In genomic region chr3:139343895-139344856, GRCh38 we compare ENCODE assay signal across 8 cellular contexts. TPM values are rescaled to one million over a fixed set of nuclear protein-coding genes. Genes with fewer than 3 reads are reported as not detected.
DNase-seq lines count a peak whose midpoint lies in the region; ATAC-seq and TF ChIP-seq lines count a peak whose summit lies in the region.

MRPS22 (plus strand) TSS chr3:139344020; CDS start chr3:139344027, 7 bp downstream.

- POLR2A ChIA-PET in naive thymus-derived CD8-positive, alpha-beta T cell (lab: Charles Lee) = interaction anchor here (0.8 to 1.4 kb wide), 3 partner anchors 10 to 45 kb away, joined by 3 to 4 read pairs (median 4); partner anchors contain the start of gene COPB2

- no peak within 1 kb of the TSS for H3K4me3 Mint-ChIP-seq in activated T-helper 1 cell treated with anti-CD3 and anti-CD28 coated beads, Interleukin-12 subunit alpha, Interleukin-12 subunit beta, Interleukin-2, Interleukin-4 antibody, amounts not matched to agents 30 ng/mL and 10 ng/mL and 1 ng/mL, durations not matched to agents 14 hours and 24 hours and 36 hours
- no peak within 1 kb of the TSS for H3K4me3 Mint-ChIP-seq in naive thymus-derived CD8-positive, alpha-beta T cell

- H4K20me1 ChIP-seq in DND-41 (ENCODE audit: insufficient read depth, low read length) = no peaks in the 10 kb centered on the region
- H4K20me1 ChIP-seq in GM23248 (ENCODE audit: insufficient read depth) = no peaks in the 10 kb centered on the region

- intact Hi-C loops in activated T-helper 1 cell treated with anti-CD3 and anti-CD28 coated beads, Interleukin-12 subunit alpha, Interleukin-12 subunit beta, Interleukin-2, Interleukin-4 antibody, amounts not matched to agents 30 ng/mL and 10 ng/mL and 1 ng/mL, durations not matched to agents 14 hours and 24 hours and 36 hours (cut with micrococcal nuclease) = loop anchor here (1.0 to 10.0 kb wide), 9 partner anchors 14 to 1598 kb away; partner anchors contain the start of genes ARMC8, CEP70, COPB2 and DBR1

- peaks cover 3% of the 10 kb centered on the region for H3K27me3 Mint-ChIP-seq in activated T-helper 1 cell treated with anti-CD3 and anti-CD28 coated beads, Interleukin-12 subunit alpha, Interleukin-12 subunit beta, Interleukin-2, Interleukin-4 antibody, amounts not matched to agents 30 ng/mL and 10 ng/mL and 1 ng/mL, durations not matched to agents 14 hours and 24 hours and 36 hours (ENCODE audit: insufficient read depth)
- peaks cover 0 to 12% (median 5%) of the 10 kb centered on the region in 5 donors for H3K27me3 Mint-ChIP-seq in naive thymus-derived CD8-positive, alpha-beta T cell

- H3K9me2 ChIP-seq in GM23248 (ENCODE audit: insufficient read depth) = no peaks in the 10 kb centered on the region

- H3K27me3 ChIP-seq in DND-41 (ENCODE audit: insufficient read depth, low read length, poor library complexity) (no peaks in the 10 kb centered on the region), GM23248 (replicated peaks; ENCODE audit: insufficient read depth) (no peaks in the 10 kb centered on the region)

- H3K4me1 ChIP-seq in DND-41 (ENCODE audit: insufficient read depth, low read length) (peaks cover 24% of the 10 kb centered on the region), GM23248 (ENCODE audit: insufficient read depth) (peaks cover 19% of the 10 kb centered on the region)

- WGBS in GM23248 (ENCODE audit: low coverage in 1 of 2, low lambda C conversion rate in 2 of 2, missing lambda C conversion rate in 2 of 2), 2 experiments = 0 to 1% methylated on average over 36 to 37 of the region's 37 CpGs

- H3K79me2 ChIP-seq in DND-41 (ENCODE audit: insufficient read depth, low read length) (peaks cover 23% of the 10 kb centered on the region), GM23248 (ENCODE audit: insufficient read depth) (peaks cover 51% of the 10 kb centered on the region)

- peak within 1 kb of the TSS; percentile 73 for H3K27ac ChIP-seq in DND-41 (ENCODE audit: low read length)
- peak within 1 kb of the TSS; percentile 85 for H3K27ac ChIP-seq in GM23248

- H3K4me3 ChIP-seq in DND-41 (ENCODE audit: low read depth in 1 of 2, low read length in 2 of 2) (peak within 1 kb of the TSS; percentile 53 to 80), GM23248 (peak within 1 kb of the TSS; percentile 85), fibroblast of mammary gland (ENCODE audit: control insufficient read depth, low read depth, low read length) (peak within 1 kb of the TSS; percentile 99)

- H2AFZ ChIP-seq in DND-41 (ENCODE audit: low read depth, low read length) (peak within 1 kb of the TSS; percentile 79), GM23248 (peak within 1 kb of the TSS; percentile 92)

- H3K27ac Mint-ChIP-seq in activated T-helper 1 cell treated with anti-CD3 and anti-CD28 coated beads, Interleukin-12 subunit alpha, Interleukin-12 subunit beta, Interleukin-2, Interleukin-4 antibody, amounts not matched to agents 30 ng/mL and 10 ng/mL and 1 ng/mL, durations not matched to agents 14 hours and 24 hours and 36 hours = peak within 1 kb of the TSS; percentile 87
- peak within 1 kb of the TSS in 3 of 10 donors; percentile 53 to 83 (median 70) for H3K27ac Mint-ChIP-seq in naive thymus-derived CD8-positive, alpha-beta T cell

- H3K36me3 Mint-ChIP-seq in activated T-helper 1 cell treated with anti-CD3 and anti-CD28 coated beads, Interleukin-12 subunit alpha, Interleukin-12 subunit beta, Interleukin-2, Interleukin-4 antibody, amounts not matched to agents 30 ng/mL and 10 ng/mL and 1 ng/mL, durations not matched to agents 14 hours and 24 hours and 36 hours (ENCODE audit: low read depth) = peaks cover 14% of the 10 kb centered on the region
- peaks cover 0 to 25% (median 0%) of the 10 kb centered on the region in 3 donors for H3K36me3 Mint-ChIP-seq in naive thymus-derived CD8-positive, alpha-beta T cell

- TF ChIP-seq CTCF in DND-41 (IDR thresholded peaks at IDR 0.05; ENCODE audit: borderline replicate concordance, extremely low read depth, low read length, poor library complexity, severe bottlenecking) = no peak
- no peak for TF ChIP-seq CTCF in fibroblast of mammary gland (conservative IDR thresholded peaks at IDR 0.05; ENCODE audit: control insufficient read depth, insufficient read depth, low read depth, low read length)

- H3K4me2 ChIP-seq in DND-41 (ENCODE audit: insufficient read depth, low read length) (peak within 1 kb of the TSS; percentile 77), GM23248 (ENCODE audit: unreplicated experiment) (peak within 1 kb of the TSS; percentile 90)

- in situ Hi-C loops in GM23248 (cut with MboI) = loop anchor here (25.0 kb wide), 1 partner anchor 632 kb away; no protein-coding TSS in a partner anchor

- peaks cover 7% of the 10 kb centered on the region; the same call in 1 of the 2 replicates for H3F3A ChIP-seq in GM23248 (ENCODE audit: insufficient read depth)

- no peaks in the 10 kb centered on the region for H3K9me3 ChIP-seq in DND-41 (ENCODE audit: insufficient read depth, low read length, severe bottlenecking)
- no peaks in the 10 kb centered on the region for H3K9me3 ChIP-seq in GM23248 (ENCODE audit: low read depth)

- H3K4me1 Mint-ChIP-seq in activated T-helper 1 cell treated with anti-CD3 and anti-CD28 coated beads, Interleukin-12 subunit alpha, Interleukin-12 subunit beta, Interleukin-2, Interleukin-4 antibody, amounts not matched to agents 30 ng/mL and 10 ng/mL and 1 ng/mL, durations not matched to agents 14 hours and 24 hours and 36 hours (ENCODE audit: low read depth) = peaks cover 14% of the 10 kb centered on the region
- H3K4me1 Mint-ChIP-seq in naive thymus-derived CD8-positive, alpha-beta T cell = peaks cover 3 to 16% (median 6%) of the 10 kb centered on the region in 4 donors

- H3K36me3 ChIP-seq in DND-41 (ENCODE audit: insufficient read depth, low read length) = peaks cover 26% of the 10 kb centered on the region
- H3K36me3 ChIP-seq in GM23248 (ENCODE audit: low read depth) = peaks cover 15% of the 10 kb centered on the region

- ATAC-seq in DND-41 (ENCODE audit: insufficient read depth, low read depth) = peak; percentile 98
- ATAC-seq in naive thymus-derived CD8-positive, alpha-beta T cell = peak; percentile 99

- DNase-seq in DND-41 = peak; percentile 87
- peak; percentile 96 for DNase-seq in GM23248
- peak; percentile 95 to 96 for DNase-seq in Kasumi-1 (lab: John Stamatoyannopoulos, UW)
- DNase-seq in RPMI7951 (ENCODE audit: low read depth) = peak; percentile 90
- DNase-seq in activated T-helper 1 cell treated with anti-CD3 and anti-CD28 coated beads, Interleukin-12 subunit alpha, Interleukin-12 subunit beta, Interleukin-2, Interleukin-4 antibody, amounts not matched to agents 30 ng/mL and 10 ng/mL and 1 ng/mL, durations not matched to agents 14 hours and 24 hours and 36 hours (ENCODE audit: low spot score) = peak; percentile 79
- peak; percentile 88 for DNase-seq in fibroblast of mammary gland (ENCODE audit: low read depth)
- DNase-seq in naive thymus-derived CD8-positive, alpha-beta T cell = peak; percentile 60 to 90 (median 80)
- peak; percentile 69 to 84 (median 77) for DNase-seq in stimulated activated naive CD4-positive, alpha-beta T cell (lab: John Stamatoyannopoulos, UW)

- H3K9me3 Mint-ChIP-seq in activated T-helper 1 cell treated with anti-CD3 and anti-CD28 coated beads, Interleukin-12 subunit alpha, Interleukin-12 subunit beta, Interleukin-2, Interleukin-4 antibody, amounts not matched to agents 30 ng/mL and 10 ng/mL and 1 ng/mL, durations not matched to agents 14 hours and 24 hours and 36 hours = peaks cover 5% of the 10 kb centered on the region
- H3K9me3 Mint-ChIP-seq in naive thymus-derived CD8-positive, alpha-beta T cell = peaks cover 0 to 11% (median 0%) of the 10 kb centered on the region in 9 donors

- H3K9ac ChIP-seq in DND-41 (ENCODE audit: low read depth, low read length) (peak within 1 kb of the TSS; percentile 61), GM23248 (peak within 1 kb of the TSS; percentile 93)

RNA-seq across cellular contexts. Expression of gene MRPS22, which starts in this region (rescaled TPM):
- 62.5 and 63.5 TPM in 2 replicates for total RNA-seq in GM23248 (2014; rRNA removed; shearing (Covaris generic))
- polyA plus RNA-seq in GM23248 (2016; fragmentation: Nextera tagmentation; extraction: Ambion mirVana) = 63.2 and 67.2 TPM in 2 replicates
- 188 and 190 TPM in 2 replicates for total RNA-seq in RPMI7951 (2014; rRNA removed; shearing (Covaris generic))
- 48.4 and 54.7 TPM in 2 replicates for total RNA-seq in activated T-helper 1 cell treated with anti-CD3 and anti-CD28 coated beads, Interleukin-12 subunit alpha, Interleukin-12 subunit beta, Interleukin-2, Interleukin-4 antibody, amounts not matched to agents 30 ng/mL and 10 ng/mL and 1 ng/mL, durations not matched to agents 14 hours and 24 hours and 36 hours
- total RNA-seq in naive thymus-derived CD8-positive, alpha-beta T cell = 10 to 100 TPM; 37.2 to 41.2 TPM
- 10 to 100 TPM; 33.6 to 43.8 (median 42.1) TPM for polyA plus RNA-seq in naive thymus-derived CD8-positive, alpha-beta T cell

Comparison
In these comparisons a context has a peak if more than half of its experiments do, and no peak if none do; other contexts are left out.
1. Peak in every context shown above with its lines: DNase-seq, ATAC-seq, H3K4me3 ChIP-seq and H3K27ac ChIP-seq.